In genomic region chrX:12974797-12975669, GRCh38 we compare ENCODE assay signal across 1 cellular context.
TF ChIP-seq lines count a peak whose summit lies in the region.

Gene TMSB4X (plus strand): TSS chrX:12975110.

TF ChIP-seq in K562, 482 proteins besides CTCF, POLR2A, EP300 and RAD21 (continued from another document and continues in another):
- TF ChIP-seq UBTF (IDR thresholded peaks at IDR 0.05; ENCODE audit: borderline replicate concordance in 1 of 2, low read depth in 2 of 2, low read length in 2 of 2) (no peak), SAFB2 (IDR thresholded peaks at IDR 0.05; ENCODE audit: borderline replicate concordance, low read depth, low read length, severe bottlenecking) (no peak), SMARCB1 (IDR thresholded peaks at IDR 0.05; ENCODE audit: insufficient read length, low read depth) (no peak), CBX3 (IDR thresholded peaks at IDR 0.05; ENCODE audit: borderline replicate concordance in 1 of 2, low read length in 2 of 2) (no peak), ZBTB11 (CRISPR knock-in tag; IDR thresholded peaks at IDR 0.05) (peak in 1 of 3 experiments; percentile 39; a peak in 1 of 6 replicates), ZNF584 (CRISPR knock-in tag; IDR thresholded peaks at IDR 0.05; ENCODE audit: low read depth) (no peak), LEF1 (IDR thresholded peaks at IDR 0.05) (0 out of 2 replicates have a peak, but pooled peaks have one; percentile 7), SMARCC2 (IDR thresholded peaks at IDR 0.05; ENCODE audit: low read depth) (no peak), HNRNPL (IDR thresholded peaks at IDR 0.05; ENCODE audit: low read depth, low read length) (peak; percentile 69; the same call in 1 of the 2 replicates), SRF (CRISPR knock-in tag; IDR thresholded peaks at IDR 0.05) (no peak), ZHX1 (conservative IDR thresholded peaks at IDR 0.05; ENCODE audit: low read length) (no peak), CBFB (CRISPR knock-in tag; IDR thresholded peaks at IDR 0.05) (no peak), COPS2 (conservative IDR thresholded peaks at IDR 0.05) (no peak), PHF8 (IDR thresholded peaks at IDR 0.05; ENCODE audit: borderline replicate concordance, low read length) (peak; percentile 71; the same call in 1 of the 2 replicates), ETV5 (CRISPR knock-in tag; IDR thresholded peaks at IDR 0.05; ENCODE audit: low read depth) (peak; percentile 62; the same call in 1 of the 2 replicates), ZNF282 (CRISPR knock-in tag; IDR thresholded peaks at IDR 0.05) (no peak), NR1H2 (CRISPR knock-in tag; IDR thresholded peaks at IDR 0.05) (no peak), RBM14 (IDR thresholded peaks at IDR 0.05; ENCODE audit: borderline replicate concordance, insufficient read depth, low read depth, low read length) (no peak), MED1 (CRISPR knock-in tag; IDR thresholded peaks at IDR 0.05; ENCODE audit: borderline replicate concordance) (no peak), HIVEP1 (CRISPR knock-in tag; IDR thresholded peaks at IDR 0.05) (no peak), THAP12 (CRISPR knock-in tag; IDR thresholded peaks at IDR 0.05) (peak; percentile 92; the same call in 1 of the 2 replicates), POLR3G (IDR thresholded peaks at IDR 0.05; ENCODE audit: extremely low read depth, insufficient read length, insufficient replicate concordance) (no peak), RBM25 (IDR thresholded peaks at IDR 0.05; ENCODE audit: low read depth, low read length, severe bottlenecking) (no peak), NR0B1 (IDR thresholded peaks at IDR 0.05; ENCODE audit: partially characterized antibody) (no peak), CHD4 (IDR thresholded peaks at IDR 0.05; ENCODE audit: insufficient read depth, insufficient replicate concordance, low read depth, low read length, poor library complexity, severe bottlenecking) (no peak), ZBTB34 (CRISPR knock-in tag; IDR thresholded peaks at IDR 0.05) (no peak), CREB5 (CRISPR knock-in tag; IDR thresholded peaks at IDR 0.05) (no peak), MCM3 (IDR thresholded peaks at IDR 0.05) (no peak), ZEB2 (IDR thresholded peaks at IDR 0.05) (no peak), CCNT2 (IDR thresholded peaks at IDR 0.05; ENCODE audit: borderline replicate concordance, extremely low read depth, insufficient read length, low read depth, low read length) (peak; percentile 56), TBL1XR1 (IDR thresholded peaks at IDR 0.05; ENCODE audit: low read length in 2 of 2) (peak in 1 of 2 experiments; percentile 21; a peak in 1 of 4 replicates), CHAMP1 (IDR thresholded peaks at IDR 0.05) (no peak), PRMT5 (CRISPR knock-in tag; IDR thresholded peaks at IDR 0.05) (no peak), SMAD4 (CRISPR knock-in tag; conservative IDR thresholded peaks at IDR 0.05) (peak; percentile 78), ZNF197 (CRISPR knock-in tag; IDR thresholded peaks at IDR 0.05; ENCODE audit: low read depth) (no peak), ZKSCAN3 (CRISPR knock-in tag; IDR thresholded peaks at IDR 0.05) (no peak), ZNF23 (CRISPR knock-in tag; IDR thresholded peaks at IDR 0.05) (no peak), DEAF1 (CRISPR knock-in tag; IDR thresholded peaks at IDR 0.05) (no peak)
